In genomic region chr19:55689366-55690108, GRCh38 we compare ENCODE assay signal across 26 cellular contexts. TPM values are rescaled to one million over a fixed set of nuclear protein-coding genes. Genes with fewer than 3 reads are reported as not detected.
DNase-seq lines count a peak whose midpoint lies in the region; ATAC-seq and TF ChIP-seq lines count a peak whose summit lies in the region.
"Had no signal": no experiment of that assay in that cellular context is flagged by ENCODE, and none has a peak within 500 bp of the region (broad histone marks: within the 10 kb centered on the region; RNA-seq: fewer than 3 reads in every experiment).

No MANE protein-coding gene starts in this region.

- peak overlapping the region in 1 of 2 donors; percentile 72 for H3K9ac ChIP-seq in colonic mucosa (ENCODE audit: low read depth in 2 of 2, low read length in 2 of 2)
- H3K9ac ChIP-seq in mucosa of stomach (ENCODE audit: low read length): peak overlapping the region; percentile 2

- H3K9me3 ChIP-seq in colonic mucosa (no peaks in the 10 kb centered on the region), mucosa of stomach (ENCODE audit: control insufficient read depth, low read length) (no peaks in the 10 kb centered on the region), upper lobe of right lung (no peaks in the 10 kb centered on the region)
- H3K9me3 ChIP-seq: A549, breast epithelium, ovary had no signal

- no peak for TF ChIP-seq CTCF in colonic mucosa (IDR thresholded peaks at IDR 0.05)
- no peak for TF ChIP-seq CTCF in upper lobe of right lung (IDR thresholded peaks at IDR 0.05)

- no peaks in the 10 kb centered on the region for H3K27me3 ChIP-seq in colonic mucosa
- H3K27me3 ChIP-seq in mucosa of stomach (ENCODE audit: control insufficient read depth, insufficient read depth, low read length): no peaks in the 10 kb centered on the region
- H3K27me3 ChIP-seq in upper lobe of right lung: no peaks in the 10 kb centered on the region
- H3K27me3 ChIP-seq: breast epithelium, ovary had no signal

- H3K36me3 ChIP-seq in colonic mucosa: peaks cover 33% of the 10 kb centered on the region
- peaks cover 53% of the 10 kb centered on the region for H3K36me3 ChIP-seq in mucosa of stomach (ENCODE audit: control insufficient read depth, insufficient read depth, low read length)
- H3K36me3 ChIP-seq in upper lobe of right lung: peaks cover 84% of the 10 kb centered on the region
- H3K36me3 ChIP-seq: ovary had no signal

- peaks cover 35% of the 10 kb centered on the region for H3K4me1 ChIP-seq in colonic mucosa
- peaks cover 55% of the 10 kb centered on the region for H3K4me1 ChIP-seq in mucosa of stomach (ENCODE audit: control insufficient read depth, insufficient read depth, low read length)
- H3K4me1 ChIP-seq in upper lobe of right lung: peaks cover 2% of the 10 kb centered on the region
- H3K4me1 ChIP-seq: A549, breast epithelium had no signal

- H3K4me3 ChIP-seq in colonic mucosa: no peak overlapping the region
- no peak overlapping the region for H3K4me3 ChIP-seq in mucosa of stomach (ENCODE audit: low read length)
- H3K4me3 ChIP-seq in upper lobe of right lung: no peak overlapping the region
- H3K4me3 ChIP-seq: A549, breast epithelium, ovary had no signal

- ATAC-seq in Right ventricle myocardium superior (ENCODE audit: poor library complexity) (no peak), upper lobe of right lung (no peak), GM19395 (IDR thresholded peaks at IDR 0.05; ENCODE audit: unreplicated experiment) (no peak), GM18519 (IDR thresholded peaks at IDR 0.05; ENCODE audit: low FRiP score, unreplicated experiment) (no peak)
- ATAC-seq: effector memory CD8-positive, alpha-beta T cell; naive thymus-derived CD8-positive, alpha-beta T cell had no signal

- H3K27ac ChIP-seq in colonic mucosa: peak overlapping the region; percentile 82
- H3K27ac ChIP-seq in upper lobe of right lung: no peak overlapping the region
- H3K27ac ChIP-seq: A549, breast epithelium, ovary had no signal

- DNase-seq in Right ventricle myocardium superior: peak; percentile 34
- DNase-seq in cardiac septum (ENCODE audit: low spot score): no peak
- DNase-seq in colonic mucosa: no peak
- DNase-seq in upper lobe of right lung: peak; percentile 64
- no peak for DNase-seq in DMS53 treated with DMSO at 0.1 percent for 48 hours (lab: John Stamatoyannopoulos, UW; ENCODE audit: unreplicated experiment)
- DNase-seq: activated CD4-positive, alpha-beta T cell treated with anti-CD3 and anti-CD28 coated beads, Interleukin-2, amount 10 ng/mL, durations not matched to agents 24 days and 14 days; activated naive CD4-positive, alpha-beta T cell treated with anti-CD3 and anti-CD28 coated beads for 36 hours; activated T-cell treated with anti-CD3 and anti-CD28 coated beads, Interleukin-2, amount 50 U/mL, for 1 hour; effector memory CD8-positive, alpha-beta T cell; NCI-H1105 treated with DMSO at 0.1 percent for 48 hours; NCI-H2029 treated with DMSO at 0.1 percent for 48 hours; NCI-H526 treated with DMSO at 0.1 percent for 48 hours; stimulated activated CD4-positive, alpha-beta T cell treated with anti-CD3 and anti-CD28 coated beads, Interleukin-12 subunit alpha, Interleukin-12 subunit beta, amount 100 ng/mL, for 4 hours; stimulated activated CD4-positive, alpha-beta T cell treated with anti-CD3 and anti-CD28 coated beads, Interleukin-4, amount 100 ng/mL, for 1 hour; T1000 had no signal

- intact Hi-C loops in Right ventricle myocardium superior (cut with DNase I): no loop called here
- intact Hi-C loops in cardiac septum (cut with DNase I): no loop called here
- intact Hi-C loops in colonic mucosa (cut with DNase I): no loop called here
- intact Hi-C loops in upper lobe of right lung (cut with DNase I): no loop called here

RNA-seq across cellular contexts. Expression of gene EPN1, which starts 14.5 kb away (rescaled TPM):
- total RNA-seq in Right ventricle myocardium superior (223 TPM), cardiac septum (193 TPM), colonic mucosa (100 to 1,000 TPM; 257 to 259 TPM), upper lobe of right lung (117 TPM)

RNA-seq across cellular contexts. Expression of gene U2AF2, which starts 34.7 kb away (rescaled TPM):
- total RNA-seq in Right ventricle myocardium superior (75.1 TPM), cardiac septum (80.4 TPM), colonic mucosa (100 to 1,000 TPM; 146 to 289 TPM), upper lobe of right lung (142 TPM)

RNA-seq across cellular contexts. Expression of gene CCDC106, which starts 41.5 kb away (rescaled TPM):
- 20.5 TPM for total RNA-seq in Right ventricle myocardium superior
- total RNA-seq in cardiac septum: 15.9 TPM
- total RNA-seq in colonic mucosa: 1 to 10 TPM; 2.6 to 4.8 TPM
- total RNA-seq in upper lobe of right lung: 11.1 TPM

RNA-seq across cellular contexts. Expression of gene ZNF581, which starts 46.1 kb away (rescaled TPM):
- total RNA-seq in Right ventricle myocardium superior (7.1 TPM), cardiac septum (6.5 TPM), colonic mucosa (10 to 100 TPM; 16.0 to 20.3 TPM), upper lobe of right lung (16.4 TPM)

RNA-seq across cellular contexts. Expression of gene NLRP9, which starts 48.7 kb away (rescaled TPM):
- total RNA-seq in Right ventricle myocardium superior: not detected
- not detected for total RNA-seq in cardiac septum
- total RNA-seq in colonic mucosa: not detected
- total RNA-seq in upper lobe of right lung: not detected
- total RNA-seq: activated CD4-positive, alpha-beta T cell treated with anti-CD3 and anti-CD28 coated beads, Interleukin-2, amount 10 ng/mL, durations not matched to agents 24 days and 14 days; activated CD8-positive, alpha-beta memory T cell treated with anti-CD3 and anti-CD28 coated beads for 36 hours; activated naive CD4-positive, alpha-beta T cell treated with anti-CD3 and anti-CD28 coated beads for 36 hours; B cell; breast epithelium; HT-29; mesenteric fat pad; naive thymus-derived CD8-positive, alpha-beta T cell; ovary had no signal

Comparison
In these comparisons a context has a peak if more than half of its experiments do, and no peak if none do; other contexts are left out.
1. DNase-seq: peak in Right ventricle myocardium superior (single experiment) and upper lobe of right lung (single experiment); none in cardiac septum (single experiment), colonic mucosa (single experiment) and DMS53 treated with DMSO at 0.1 percent for 48 hours (single experiment).